ENCODE assay signal across 21 cellular contexts in the genomic region with DNA sequence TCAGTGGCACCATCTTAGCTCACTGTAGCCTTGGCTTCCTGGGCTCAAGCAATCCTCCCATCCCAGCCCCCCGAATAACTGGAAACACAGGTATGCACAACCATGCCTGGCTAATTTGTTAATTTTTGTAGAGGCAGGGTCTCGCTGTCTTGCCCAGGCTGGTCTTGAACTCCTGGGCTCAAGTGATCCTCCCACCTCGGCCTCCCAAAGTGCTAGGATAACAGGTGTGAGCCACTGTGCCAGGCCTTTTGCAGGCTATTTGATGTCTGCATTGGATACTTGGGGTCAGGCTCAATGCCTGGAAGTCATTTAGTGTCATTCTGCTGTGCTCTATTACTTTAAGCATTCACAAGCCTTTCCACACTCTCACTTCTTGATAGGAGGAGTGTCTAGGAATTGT. TPM values are rescaled to one million over a fixed set of nuclear protein-coding genes. Genes with fewer than 3 reads are reported as not detected.
DNase-seq lines count a peak whose midpoint lies in the region; ATAC-seq and TF ChIP-seq lines count a peak whose summit lies in the region.
"Had no signal": no experiment of that assay in that cellular context is flagged by ENCODE, and none has a peak within 500 bp of the region (broad histone marks: within the 10 kb centered on the region; RNA-seq: fewer than 3 reads in every experiment).

No MANE protein-coding gene starts in this region.

- H3K27ac Mint-ChIP-seq in GM23338 = 0 out of 2 replicates have a peak overlapping the region, but pooled peaks have one; percentile 91
- peak overlapping the region; percentile 18 for H3K27ac Mint-ChIP-seq in memory B cell
- H3K27ac Mint-ChIP-seq: activated CD4-positive, alpha-beta T cell treated with anti-CD3 and anti-CD28 coated beads for 36 hours; CD4-positive, alpha-beta T cell had no signal

- H3K27me3 Mint-ChIP-seq in GM23338 (ENCODE audit: insufficient read depth, low read depth, poor library complexity) (no peaks in the 10 kb centered on the region), memory B cell (no peaks in the 10 kb centered on the region)
- H3K27me3 Mint-ChIP-seq: activated CD4-positive, alpha-beta T cell treated with anti-CD3 and anti-CD28 coated beads for 36 hours; CD4-positive, alpha-beta T cell; naive thymus-derived CD4-positive, alpha-beta T cell had no signal

- H3K9ac ChIP-seq in BLaER1 treated with 17β-estradiol and CSF1 and Interleukin-3, amounts not matched to agents 10 nM and 100 nM = no peak overlapping the region

- peaks cover 95 to 100% (median 100%) of the 10 kb centered on the region in 11 experiments for H4K20me1 ChIP-seq in BLaER1 treated with 17β-estradiol and CSF1 and Interleukin-3, amounts not matched to agents 10 nM and 100 nM
- peaks cover 10% of the 10 kb centered on the region for H4K20me1 ChIP-seq in GM23338 (replicated peaks; ENCODE audit: insufficient read depth)

- TF ChIP-seq CTCF in GM23338 (conservative IDR thresholded peaks at IDR 0.05; ENCODE audit: low read depth in 2 of 2) = no peak

- no peak overlapping the region for H3K4me3 Mint-ChIP-seq in GM23338
- peak overlapping the region; percentile 64 for H3K4me3 Mint-ChIP-seq in memory B cell
- H3K4me3 Mint-ChIP-seq: activated CD4-positive, alpha-beta T cell treated with anti-CD3 and anti-CD28 coated beads for 36 hours; activated T-cell treated with anti-CD3 and anti-CD28 coated beads, Interleukin-2, amount 50 U/mL, for 72 hours; CD4-positive, alpha-beta T cell had no signal

- no peaks in the 10 kb centered on the region for H3K9me3 ChIP-seq in BLaER1 treated with 17β-estradiol and CSF1 and Interleukin-3, amounts not matched to agents 10 nM and 100 nM (replicated peaks in 1 of 11)
- H3K9me3 ChIP-seq in SJCRH30 (replicated peaks) (no peaks in the 10 kb centered on the region), MG63 (no peaks in the 10 kb centered on the region)
- H3K9me3 ChIP-seq: ascending aorta, tibial artery had no signal

- H3K79me2 ChIP-seq in GM23338 (replicated peaks; ENCODE audit: insufficient read depth) = peaks cover 78% of the 10 kb centered on the region

- no peaks in the 10 kb centered on the region for H3K9me3 Mint-ChIP-seq in GM23338
- no peaks in the 10 kb centered on the region for H3K9me3 Mint-ChIP-seq in memory B cell
- H3K9me3 Mint-ChIP-seq: activated T-cell treated with anti-CD3 and anti-CD28 coated beads, Interleukin-2, amount 50 U/mL, for 72 hours; CD4-positive, alpha-beta T cell; naive thymus-derived CD4-positive, alpha-beta T cell had no signal

- H3K4me1 Mint-ChIP-seq in GM23338 (peaks cover 19% of the 10 kb centered on the region), memory B cell (peaks cover 49% of the 10 kb centered on the region)

- no peaks in the 10 kb centered on the region for H3F3A ChIP-seq in GM23338 (replicated peaks; ENCODE audit: low read depth)

- H2AFZ ChIP-seq in GM23338 = no peak overlapping the region

- H3K4me3 ChIP-seq in BLaER1 treated with 17β-estradiol and CSF1 and Interleukin-3, amounts not matched to agents 10 nM and 100 nM = no peak overlapping the region
- H3K4me3 ChIP-seq in GM23338 = no peak overlapping the region
- no peak overlapping the region for H3K4me3 ChIP-seq in SJCRH30
- H3K4me3 ChIP-seq in MG63 = no peak overlapping the region
- H3K4me3 ChIP-seq: ascending aorta, tibial artery had no signal

- peak overlapping the region; percentile 42 to 76 (median 67) for H3K4me2 ChIP-seq in BLaER1 treated with 17β-estradiol and CSF1 and Interleukin-3, amounts not matched to agents 10 nM and 100 nM
- no peak overlapping the region for H3K4me2 ChIP-seq in GM23338

- ATAC-seq in GM23338 (no peak), memory B cell (ENCODE audit: low read depth) (no peak), HG03520 (IDR thresholded peaks at IDR 0.05; ENCODE audit: unreplicated experiment) (no peak), GM18861 (IDR thresholded peaks at IDR 0.05; ENCODE audit: unreplicated experiment) (no peak)
- ATAC-seq: activated CD4-positive, alpha-beta T cell treated with anti-CD3 and anti-CD28 coated beads for 36 hours; activated T-cell treated with anti-CD3 and anti-CD28 coated beads, Interleukin-2, amount 50 U/mL, for 72 hours; naive thymus-derived CD4-positive, alpha-beta T cell had no signal

- H3K36me3 Mint-ChIP-seq in GM23338 (ENCODE audit: low read depth) (no peaks in the 10 kb centered on the region), memory B cell (peaks cover 11% of the 10 kb centered on the region)

- H3K4me1 ChIP-seq in BLaER1 treated with 17β-estradiol and CSF1 and Interleukin-3, amounts not matched to agents 10 nM and 100 nM = peaks cover 68 to 91% (median 76%) of the 10 kb centered on the region in 10 experiments
- H3K4me1 ChIP-seq in GM23338 (ENCODE audit: insufficient read depth) = no peaks in the 10 kb centered on the region
- peaks cover 68% of the 10 kb centered on the region for H3K4me1 ChIP-seq in SJCRH30

- H3K36me3 ChIP-seq in BLaER1 treated with 17β-estradiol and CSF1 and Interleukin-3, amounts not matched to agents 10 nM and 100 nM = peaks cover 27 to 83% (median 56%) of the 10 kb centered on the region in 11 experiments
- H3K36me3 ChIP-seq in GM23338 (ENCODE audit: insufficient read depth) = no peaks in the 10 kb centered on the region
- no peaks in the 10 kb centered on the region for H3K36me3 ChIP-seq in SJCRH30
- H3K36me3 ChIP-seq in MG63 = no peaks in the 10 kb centered on the region
- H3K36me3 ChIP-seq: ascending aorta, tibial artery had no signal

- H3K27ac ChIP-seq in BLaER1 treated with 17β-estradiol and CSF1 and Interleukin-3, amounts not matched to agents 10 nM and 100 nM = no peak overlapping the region
- H3K27ac ChIP-seq in GM23338 (ENCODE audit: low read depth) (no peak overlapping the region), SJCRH30 (peak overlapping the region; percentile 94)

- DNase-seq in GM23338 (ENCODE audit: low spot score) = no peak
- DNase-seq in SJCRH30 = no peak
- DNase-seq in memory B cell (ENCODE audit: low spot score in 2 of 2) = no peak
- DNase-seq in stimulated activated CD4-positive, alpha-beta T cell treated with anti-CD3 and anti-CD28 coated beads, Interleukin-2, amount 100 ng/mL, for 48 hours = no peak
- DNase-seq in MG63 = no peak
- DNase-seq: activated CD4-positive, alpha-beta T cell treated with anti-CD3 and anti-CD28 coated beads for 36 hours; activated naive CD4-positive, alpha-beta T cell treated with anti-CD3 and anti-CD28 coated beads, Interleukin-2, amount 50 U/mL, for 16 hours; activated T-cell treated with anti-CD3 and anti-CD28 coated beads, Interleukin-2, amount 50 U/mL, for 72 hours; CD4-positive, alpha-beta T cell; effector memory CD4-positive, alpha-beta T cell; Karpas-422; mesendoderm; naive thymus-derived CD4-positive, alpha-beta T cell; NCI-H1092 treated with DMSO at 0.1 percent for 48 hours; NCI-H2081; SW 1271; tibial artery had no signal

- H3K27me3 ChIP-seq in BLaER1 treated with 17β-estradiol and CSF1 and Interleukin-3, amounts not matched to agents 10 nM and 100 nM = no peaks in the 10 kb centered on the region
- H3K27me3 ChIP-seq in GM23338 (ENCODE audit: insufficient read depth) = no peaks in the 10 kb centered on the region
- H3K27me3 ChIP-seq in SJCRH30 = no peaks in the 10 kb centered on the region
- H3K27me3 ChIP-seq in MG63 = no peaks in the 10 kb centered on the region
- H3K27me3 ChIP-seq: ascending aorta, tibial artery had no signal

- H3K9me2 ChIP-seq in GM23338 (ENCODE audit: insufficient read depth) = no peaks in the 10 kb centered on the region

TF ChIP-seq in GM23338, 12 proteins besides CTCF, POLR2A, EP300 and RAD21 (continues in another document):
- no peak for TF ChIP-seq CREB1 (CRISPR knock-in tag; IDR thresholded peaks at IDR 0.05; ENCODE audit: low read depth)
- TF ChIP-seq POLR2AphosphoS5 (IDR thresholded peaks at IDR 0.05; ENCODE audit: low read depth) = no peak
- TF ChIP-seq ZNF331 (CRISPR knock-in tag; IDR thresholded peaks at IDR 0.05; ENCODE audit: low read depth) = no peak
- TF ChIP-seq, protein P1, sequence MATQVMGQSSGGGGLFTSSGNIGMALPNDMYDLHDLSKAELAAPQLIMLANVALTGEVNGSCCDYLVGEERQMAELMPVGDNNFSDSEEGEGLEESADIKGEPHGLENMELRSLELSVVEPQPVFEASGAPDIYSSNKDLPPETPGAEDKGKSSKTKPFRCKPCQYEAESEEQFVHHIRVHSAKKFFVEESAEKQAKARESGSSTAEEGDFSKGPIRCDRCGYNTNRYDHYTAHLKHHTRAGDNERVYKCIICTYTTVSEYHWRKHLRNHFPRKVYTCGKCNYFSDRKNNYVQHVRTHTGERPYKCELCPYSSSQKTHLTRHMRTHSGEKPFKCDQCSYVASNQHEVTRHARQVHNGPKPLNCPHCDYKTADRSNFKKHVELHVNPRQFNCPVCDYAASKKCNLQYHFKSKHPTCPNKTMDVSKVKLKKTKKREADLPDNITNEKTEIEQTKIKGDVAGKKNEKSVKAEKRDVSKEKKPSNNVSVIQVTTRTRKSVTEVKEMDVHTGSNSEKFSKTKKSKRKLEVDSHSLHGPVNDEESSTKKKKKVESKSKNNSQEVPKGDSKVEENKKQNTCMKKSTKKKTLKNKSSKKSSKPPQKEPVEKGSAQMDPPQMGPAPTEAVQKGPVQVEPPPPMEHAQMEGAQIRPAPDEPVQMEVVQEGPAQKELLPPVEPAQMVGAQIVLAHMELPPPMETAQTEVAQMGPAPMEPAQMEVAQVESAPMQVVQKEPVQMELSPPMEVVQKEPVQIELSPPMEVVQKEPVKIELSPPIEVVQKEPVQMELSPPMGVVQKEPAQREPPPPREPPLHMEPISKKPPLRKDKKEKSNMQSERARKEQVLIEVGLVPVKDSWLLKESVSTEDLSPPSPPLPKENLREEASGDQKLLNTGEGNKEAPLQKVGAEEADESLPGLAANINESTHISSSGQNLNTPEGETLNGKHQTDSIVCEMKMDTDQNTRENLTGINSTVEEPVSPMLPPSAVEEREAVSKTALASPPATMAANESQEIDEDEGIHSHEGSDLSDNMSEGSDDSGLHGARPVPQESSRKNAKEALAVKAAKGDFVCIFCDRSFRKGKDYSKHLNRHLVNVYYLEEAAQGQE (IDR thresholded peaks at IDR 0.05; ENCODE audit: unreplicated experiment) = no peak
- no peak for TF ChIP-seq STAT1 (IDR thresholded peaks at IDR 0.05; ENCODE audit: unreplicated experiment)
- TF ChIP-seq JUNB (IDR thresholded peaks at IDR 0.05; ENCODE audit: unreplicated experiment) = no peak
- TF ChIP-seq EZH2 (IDR thresholded peaks at IDR 0.05; ENCODE audit: low read depth, unreplicated experiment) = no peak
- TF ChIP-seq EZH2phosphoT487 (IDR thresholded peaks at IDR 0.05; ENCODE audit: unreplicated experiment) = no peak
- TF ChIP-seq NANOG (IDR thresholded peaks at IDR 0.05; ENCODE audit: borderline replicate concordance) = no peak

RNA-seq across cellular contexts. Expression of a gene that starts 17.6 kb away (rescaled TPM):
- total RNA-seq in GM23338 (2014; rRNA removed; shearing (Covaris generic)) = 21.8 and 31.5 TPM in 2 replicates
- polyA plus RNA-seq in GM23338 (2016; fragmentation: Nextera tagmentation; extraction: Ambion mirVana) = 8.3 and 10.2 TPM in 2 replicates
- total RNA-seq in SJCRH30 (2014; rRNA removed; shearing (Covaris generic)) = 25.0 and 28.0 TPM in 2 replicates
- 6.5 and 9.3 TPM in 2 replicates for total RNA-seq in MG63 (2014; rRNA removed; shearing (Covaris generic); ENCODE audit: low replicate concordance)
